In the genomic region with DNA sequence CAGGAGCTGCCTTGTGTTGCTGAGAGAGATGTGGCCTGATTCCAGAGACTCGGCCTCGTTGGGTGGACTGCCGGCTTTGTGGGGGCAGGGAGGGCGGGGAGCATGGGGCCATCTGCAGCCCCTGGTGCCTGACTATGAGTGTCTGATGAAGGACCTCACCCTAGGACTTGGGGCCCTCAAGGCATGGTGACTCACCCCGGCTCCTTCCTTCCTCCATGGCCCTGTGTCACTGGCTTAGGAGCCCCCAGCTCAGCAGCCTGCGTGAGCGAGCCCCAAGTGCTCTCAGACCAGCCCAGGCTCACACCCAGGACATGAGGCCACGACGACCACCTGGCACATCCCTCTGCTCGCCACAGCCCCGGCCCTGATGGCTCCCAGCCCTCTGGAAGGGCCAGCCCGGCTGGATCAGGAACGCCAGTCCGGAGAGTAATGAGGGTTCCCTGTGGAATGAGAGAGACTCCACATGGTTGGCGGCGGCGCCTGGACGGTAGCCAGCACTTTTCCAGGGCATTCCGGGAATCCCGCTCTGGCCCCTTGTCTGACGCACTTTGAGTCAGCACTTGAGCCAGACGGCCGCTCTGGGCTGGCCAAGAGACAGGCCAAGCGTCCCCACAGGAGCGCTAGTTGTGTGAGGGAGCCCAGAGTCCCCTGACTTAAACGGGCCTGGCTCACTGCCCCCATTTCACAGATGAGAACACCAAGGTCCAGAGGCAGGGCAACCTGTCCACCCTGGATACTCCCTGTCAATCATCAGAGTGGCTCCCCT, we compare ENCODE assay signal across 9 cellular contexts.
A peak's percentile ranks its signal among the peaks of the same experiment; 100 is the strongest.
DNase-seq lines count a peak whose midpoint lies in the region; ATAC-seq and TF ChIP-seq lines count a peak whose summit lies in the region.
"Had no signal": no experiment of that assay in that cellular context is flagged by ENCODE, and none has a peak within 500 bp of the region (broad histone marks: within the 10 kb centered on the region; RNA-seq: fewer than 3 reads in every experiment).

No MANE protein-coding gene starts in this region.

- H3F3A ChIP-seq in MM.1S (ENCODE audit: insufficient read depth, low read length) = no peaks in the 10 kb centered on the region

- H3K4me1 ChIP-seq in rectal smooth muscle tissue (ENCODE audit: control insufficient read depth, insufficient read depth, low read length) (peaks cover 37% of the 10 kb centered on the region), MM.1S (ENCODE audit: low read length) (no peaks in the 10 kb centered on the region)

- H3K79me2 ChIP-seq in MM.1S (ENCODE audit: low read length) = no peaks in the 10 kb centered on the region

- H3K9me3 ChIP-seq in MM.1S (replicated peaks; ENCODE audit: insufficient read depth, low read length) = no peaks in the 10 kb centered on the region

- TF ChIP-seq CTCF in MM.1S (IDR thresholded peaks at IDR 0.05; ENCODE audit: low read length) = no peak

- H3K4me3 ChIP-seq in rectal smooth muscle tissue (ENCODE audit: low read length) = no peak overlapping the region
- no peak overlapping the region for H3K4me3 ChIP-seq in MM.1S (ENCODE audit: low read length)

- H2AFZ ChIP-seq in MM.1S (ENCODE audit: low read length) = no peak overlapping the region

- no peak for ATAC-seq in HG02884 (IDR thresholded peaks at IDR 0.05; ENCODE audit: unreplicated experiment)

- H3K36me3 ChIP-seq in rectal smooth muscle tissue (ENCODE audit: control insufficient read depth, insufficient read depth, low read length) (no peaks in the 10 kb centered on the region), MM.1S (replicated peaks; ENCODE audit: insufficient read depth, low read length) (no peaks in the 10 kb centered on the region)
- H3K36me3 ChIP-seq: WERI-Rb-1 had no signal

- H3K4me2 ChIP-seq in MM.1S (ENCODE audit: low read depth, low read length) = no peak overlapping the region

- H4K20me1 ChIP-seq in MM.1S (ENCODE audit: insufficient read depth, low read length) = 0 out of 2 replicates have a peak, but pooled peaks cover 2% of the 10 kb centered on the region

- peak overlapping the region; percentile 71 for H3K27ac ChIP-seq in rectal smooth muscle tissue (ENCODE audit: low read depth, low read length)
- H3K27ac ChIP-seq in MM.1S (ENCODE audit: low read length) = no peak overlapping the region
- H3K27ac ChIP-seq: WERI-Rb-1 had no signal

- H3K27me3 ChIP-seq in rectal smooth muscle tissue (ENCODE audit: control insufficient read depth, insufficient read depth, low read length) (no peaks in the 10 kb centered on the region), MM.1S (replicated peaks; ENCODE audit: insufficient read depth, low read length) (peaks cover 98% of the 10 kb centered on the region)

- DNase-seq in DMS53 (lab: John Stamatoyannopoulos, UW) = peak; percentile 89
- peak; percentile 92 for DNase-seq in T1000 (lab: John Stamatoyannopoulos, UW)
- DNase-seq in glomerular visceral epithelial cell (ENCODE audit: extremely low spot score) = peak; percentile 95
- DNase-seq in MM.1S = no peak
- no peak for DNase-seq in NCI-H187 treated with DMSO at 0.1 percent for 48 hours (lab: John Stamatoyannopoulos, UW)
- DNase-seq in activated effector memory CD4-positive, alpha-beta T cell treated with anti-CD3 and anti-CD28 coated beads, Interleukin-2, amount 50 U/mL, for 16 hours = no peak
- DNase-seq: WERI-Rb-1 had no signal

- H3K9me2 ChIP-seq in MM.1S (replicated peaks; ENCODE audit: insufficient read depth, low read length) = no peaks in the 10 kb centered on the region

- H3K9ac ChIP-seq in rectal smooth muscle tissue (ENCODE audit: low read length) = peak overlapping the region; percentile 10
- no peak overlapping the region for H3K9ac ChIP-seq in MM.1S (ENCODE audit: low read length)

Comparison
In these comparisons a context has a peak if more than half of its experiments do, and no peak if none do; other contexts are left out.
1. DNase-seq: peak in DMS53 (single experiment), T1000 (single experiment) and glomerular visceral epithelial cell (single experiment); none in MM.1S (single experiment), NCI-H187 treated with DMSO at 0.1 percent for 48 hours (single experiment) and activated effector memory CD4-positive, alpha-beta T cell treated with anti-CD3 and anti-CD28 coated beads, Interleukin-2, amount 50 U/mL, for 16 hours (single experiment).